22 cellular contexts compared by ENCODE assay signal in the genomic region with DNA sequence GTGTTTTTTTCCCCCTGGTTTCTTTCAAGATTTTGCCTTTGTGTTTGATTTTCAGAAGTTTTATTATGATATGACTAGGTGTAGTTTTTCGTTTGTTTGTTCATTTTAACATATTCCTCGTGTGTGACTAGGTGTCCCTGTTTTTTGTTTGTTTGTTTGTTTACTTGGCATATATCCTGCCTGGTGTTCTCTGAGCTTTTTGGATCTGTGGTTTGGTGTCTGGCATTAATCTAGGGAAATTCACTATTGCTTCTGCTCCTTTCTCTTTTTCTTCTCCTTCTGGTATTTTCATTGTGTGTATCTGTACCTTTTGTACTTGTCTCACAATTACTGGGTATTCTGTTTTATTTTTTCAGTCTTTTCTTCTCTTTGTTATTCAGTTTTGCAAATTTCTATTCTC. TPM values are rescaled to one million over a fixed set of nuclear protein-coding genes. Genes with fewer than 3 reads are reported as not detected.
A peak's percentile ranks its signal among the peaks of the same experiment; 100 is the strongest.
DNase-seq lines count a peak whose midpoint lies in the region; ATAC-seq, FAIRE-seq and TF ChIP-seq lines count a peak whose summit lies in the region.
"Had no signal": no experiment of that assay in that cellular context is flagged by ENCODE, and none has a peak within 500 bp of the region (broad histone marks: within the 10 kb centered on the region; RNA-seq: fewer than 3 reads in every experiment).

No MANE protein-coding gene starts in this region.

- peaks cover 8% of the 10 kb centered on the region for H3K9me3 Mint-ChIP-seq in activated CD8-positive, alpha-beta memory T cell treated with anti-CD3 and anti-CD28 coated beads, Interleukin-2, amount 10 ng/mL, durations not matched to agents 7 days and 5 days (ENCODE audit: low read depth)
- no peaks in the 10 kb centered on the region for H3K9me3 Mint-ChIP-seq in activated B cell treated with CpG ODN at 0.5 μM for 24 hours
- H3K9me3 Mint-ChIP-seq in naive B cell = peaks cover 0 to 7% (median 3%) of the 10 kb centered on the region in 7 donors

- TF ChIP-seq CTCF in activated B cell treated with CpG ODN at 0.5 μM for 24 hours (IDR thresholded peaks at IDR 0.05) (no peak), upper lobe of right lung (IDR thresholded peaks at IDR 0.05) (no peak), SK-N-SH (IDR thresholded peaks at IDR 0.05) (no peak)

- POLR2A ChIA-PET in activated B cell treated with CpG ODN at 0.5 μM for 24 hours (lab: Charles Lee) (interaction anchor here (0.6 to 10.0 kb wide), 8 partner anchors 11 to 186 kb away, joined by 5 to 206 read pairs (median 9); a partner anchor contains a TSS), SK-N-SH (lab: Yijun Ruan, JAX) (no interaction called here)

- no peaks in the 10 kb centered on the region for H3K27me3 ChIP-seq in upper lobe of right lung
- H3K27me3 ChIP-seq in SK-N-SH (ENCODE audit: insufficient read depth) = no peaks in the 10 kb centered on the region
- H3K27me3 ChIP-seq: BE2C, neutrophil had no signal

- no peak overlapping the region for H3K4me2 ChIP-seq in SK-N-SH

- TF ChIP-seq EP300 in SK-N-SH (IDR thresholded peaks at IDR 0.05; ENCODE audit: borderline replicate concordance in 1 of 2, low read depth in 1 of 2, low read length in 1 of 2) = no peak

- H3K79me2 ChIP-seq in SK-N-SH (ENCODE audit: insufficient read depth) = no peaks in the 10 kb centered on the region

- H3K36me3 ChIP-seq in upper lobe of right lung (no peaks in the 10 kb centered on the region), SK-N-SH (replicated peaks in 1 of 2; ENCODE audit: control insufficient read depth in 1 of 2, insufficient read depth in 2 of 2, low read length in 1 of 2) (no peaks in the 10 kb centered on the region)
- H3K36me3 ChIP-seq: BE2C, neutrophil had no signal

- peak; percentile 54 for FAIRE-seq in GM19239 (lab: Jason Lieb, UNC)
- FAIRE-seq: RCC 7860 had no signal

- no peaks in the 10 kb centered on the region for H3K9me2 ChIP-seq in SK-N-SH

- ATAC-seq in activated CD8-positive, alpha-beta memory T cell treated with anti-CD3 and anti-CD28 coated beads, Interleukin-2, amount 10 ng/mL, durations not matched to agents 7 days and 5 days = no peak
- ATAC-seq in activated B cell treated with CpG ODN at 0.5 μM for 24 hours (ENCODE audit: low read depth) = no peak
- ATAC-seq in naive B cell (ENCODE audit: low read depth in 2 of 2) = no peak
- no peak for ATAC-seq in upper lobe of right lung
- ATAC-seq: psoas muscle had no signal

- H3K27me3 Mint-ChIP-seq in activated CD8-positive, alpha-beta memory T cell treated with anti-CD3 and anti-CD28 coated beads, Interleukin-2, amount 10 ng/mL, durations not matched to agents 7 days and 5 days = no peaks in the 10 kb centered on the region
- H3K27me3 Mint-ChIP-seq in activated B cell treated with CpG ODN at 0.5 μM for 24 hours (no peaks in the 10 kb centered on the region), naive B cell (no peaks in the 10 kb centered on the region)

- H3K36me3 Mint-ChIP-seq in activated CD8-positive, alpha-beta memory T cell treated with anti-CD3 and anti-CD28 coated beads, Interleukin-2, amount 10 ng/mL, durations not matched to agents 7 days and 5 days = peaks cover 22% of the 10 kb centered on the region
- H3K36me3 Mint-ChIP-seq in activated B cell treated with CpG ODN at 0.5 μM for 24 hours (ENCODE audit: low read depth) (no peaks in the 10 kb centered on the region), naive B cell (peaks cover 5 to 11% of the 10 kb centered on the region in 2 donors)

- H3K27ac ChIP-seq in upper lobe of right lung (no peak overlapping the region), SK-N-SH (ENCODE audit: low read depth in 2 of 2, low read length in 1 of 2) (no peak overlapping the region)
- H3K27ac ChIP-seq: epithelial cell of prostate, neutrophil, psoas muscle, VCaP had no signal

- CTCF ChIA-PET in activated CD8-positive, alpha-beta memory T cell treated with anti-CD3 and anti-CD28 coated beads, Interleukin-2, amount 10 ng/mL, durations not matched to agents 7 days and 5 days (lab: Charles Lee) = interaction anchor here (0.6 kb wide), 1 partner anchor 23 kb away, joined by 3 read pairs; no protein-coding TSS in a partner anchor
- CTCF ChIA-PET in activated B cell treated with CpG ODN at 0.5 μM for 24 hours (lab: Charles Lee) = interaction anchor here (1.0 kb wide), 1 partner anchor 16 kb away, joined by 3 read pairs; no protein-coding TSS in a partner anchor
- CTCF ChIA-PET in SK-N-SH (lab: Yijun Ruan, JAX) = no interaction called here

- no peak for DNase-seq in activated CD8-positive, alpha-beta memory T cell treated with anti-CD3 and anti-CD28 coated beads, Interleukin-2, amount 10 ng/mL, durations not matched to agents 7 days and 5 days
- no peak for DNase-seq in activated CD8-positive, alpha-beta memory T cell treated with anti-CD3 and anti-CD28 coated beads, Interleukin-2, amount 50 U/mL, for 48 hours
- DNase-seq in GM19239 (ENCODE audit: insufficient read length, low spot score) (no peak), activated B cell treated with CpG ODN at 0.5 μM for 24 hours (no peak), naive B cell (no peak), upper lobe of right lung (no peak), midbrain (lab: John Stamatoyannopoulos, UW) (no peak), SK-N-SH (no peak)
- DNase-seq: activated CD8-positive, alpha-beta memory T cell treated with anti-CD3 and anti-CD28 coated beads for 24 hours; BE2C; COR-L47; DMS79; kidney glomerular epithelial cell; NCI-H146; NCI-H2171; NCI-H524; psoas muscle; substantia nigra had no signal

- H3K4me3 ChIP-seq in upper lobe of right lung = no peak overlapping the region
- H3K4me3 ChIP-seq in SK-N-SH (ENCODE audit: low read depth in 2 of 2, low read length in 1 of 2) = no peak overlapping the region
- H3K4me3 ChIP-seq: psoas muscle had no signal

- H3K9me3 ChIP-seq in upper lobe of right lung (no peaks in the 10 kb centered on the region), SK-N-SH (no peaks in the 10 kb centered on the region)
- H3K9me3 ChIP-seq: BE2C, neutrophil, psoas muscle had no signal

- H3K4me1 ChIP-seq in upper lobe of right lung = peaks cover 10% of the 10 kb centered on the region
- peaks cover 0 to 2% of the 10 kb centered on the region in 2 experiments; a peak in 1 of 4 replicates for H3K4me1 ChIP-seq in SK-N-SH (ENCODE audit: control insufficient read depth in 1 of 2, insufficient read depth in 2 of 2, low read depth in 1 of 2, low read length in 1 of 2)
- H3K4me1 ChIP-seq: BE2C, psoas muscle had no signal

- intact Hi-C loops in activated B cell treated with CpG ODN at 0.5 μM for 24 hours (cut with micrococcal nuclease) (loop anchor here (1.0 to 2.0 kb wide), 4 partner anchors 9 to 59 kb away; no protein-coding TSS in a partner anchor), upper lobe of right lung (cut with DNase I) (no loop called here)

- H3K9ac ChIP-seq in SK-N-SH = no peak overlapping the region

- no peaks in the 10 kb centered on the region for H4K20me1 ChIP-seq in SK-N-SH (ENCODE audit: insufficient read depth)

- H3K4me1 Mint-ChIP-seq in activated CD8-positive, alpha-beta memory T cell treated with anti-CD3 and anti-CD28 coated beads, Interleukin-2, amount 10 ng/mL, durations not matched to agents 7 days and 5 days = peaks cover 57% of the 10 kb centered on the region
- H3K4me1 Mint-ChIP-seq in activated B cell treated with CpG ODN at 0.5 μM for 24 hours = peaks cover 63% of the 10 kb centered on the region
- peaks cover 45 to 68% (median 65%) of the 10 kb centered on the region in 3 donors for H3K4me1 Mint-ChIP-seq in naive B cell

- no peak for TF ChIP-seq RAD21 in SK-N-SH (IDR thresholded peaks at IDR 0.05; ENCODE audit: low read length)

- WGBS in SK-N-SH (ENCODE audit: low lambda C conversion rate) = 78% methylated on average over 2 of the region's 2 CpGs

- H2AFZ ChIP-seq in SK-N-SH (ENCODE audit: low read depth) = no peak overlapping the region

- peaks cover 13% of the 10 kb centered on the region for H3F3A ChIP-seq in SK-N-SH (replicated peaks; ENCODE audit: insufficient read depth)

- peak overlapping the region; percentile 72 for H3K27ac Mint-ChIP-seq in activated CD8-positive, alpha-beta memory T cell treated with anti-CD3 and anti-CD28 coated beads, Interleukin-2, amount 10 ng/mL, durations not matched to agents 7 days and 5 days
- H3K27ac Mint-ChIP-seq in activated B cell treated with CpG ODN at 0.5 μM for 24 hours = peak overlapping the region; percentile 93
- peak overlapping the region; percentile 97 to 100 (median 98) for H3K27ac Mint-ChIP-seq in naive B cell

- H3K4me3 Mint-ChIP-seq in activated CD8-positive, alpha-beta memory T cell treated with anti-CD3 and anti-CD28 coated beads, Interleukin-2, amount 10 ng/mL, durations not matched to agents 7 days and 5 days = no peak overlapping the region
- peak overlapping the region; percentile 71 for H3K4me3 Mint-ChIP-seq in activated B cell treated with CpG ODN at 0.5 μM for 24 hours
- H3K4me3 Mint-ChIP-seq in naive B cell = peak overlapping the region; percentile 77 to 91 (median 84)

TF ChIP-seq in SK-N-SH, 30 proteins besides CTCF, POLR2A, EP300 and RAD21 (continues in another document):
- TF ChIP-seq RCOR1 (IDR thresholded peaks at IDR 0.05; ENCODE audit: low read length) (no peak), FOSL2 (IDR thresholded peaks at IDR 0.05; ENCODE audit: borderline replicate concordance, low read depth) (no peak), SIN3A (IDR thresholded peaks at IDR 0.05; ENCODE audit: borderline replicate concordance, low read depth, low read length) (no peak)
- TF ChIP-seq, protein P1, sequence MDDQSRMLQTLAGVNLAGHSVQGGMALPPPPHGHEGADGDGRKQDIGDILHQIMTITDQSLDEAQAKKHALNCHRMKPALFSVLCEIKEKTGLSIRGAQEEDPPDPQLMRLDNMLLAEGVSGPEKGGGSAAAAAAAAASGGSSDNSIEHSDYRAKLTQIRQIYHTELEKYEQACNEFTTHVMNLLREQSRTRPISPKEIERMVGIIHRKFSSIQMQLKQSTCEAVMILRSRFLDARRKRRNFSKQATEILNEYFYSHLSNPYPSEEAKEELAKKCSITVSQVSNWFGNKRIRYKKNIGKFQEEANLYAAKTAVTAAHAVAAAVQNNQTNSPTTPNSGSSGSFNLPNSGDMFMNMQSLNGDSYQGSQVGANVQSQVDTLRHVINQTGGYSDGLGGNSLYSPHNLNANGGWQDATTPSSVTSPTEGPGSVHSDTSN (IDR thresholded peaks at IDR 0.05) = no peak

RNA-seq across cellular contexts. Expression of a gene that starts 16.2 kb away (rescaled TPM):
- 100 to 1,000 TPM; 219 to 341 TPM for total RNA-seq in activated CD8-positive, alpha-beta memory T cell treated with anti-CD3 and anti-CD28 coated beads, Interleukin-2, amount 10 ng/mL, durations not matched to agents 7 days and 5 days
- total RNA-seq in activated B cell treated with CpG ODN at 0.5 μM for 24 hours = 115 and 136 TPM in 2 replicates
- polyA plus RNA-seq in naive B cell (ENCODE audit: low read depth in 6 of 6) = 10 to 100 TPM in 5 of 6 donors, 1 to 10 TPM in 1; 6.3 to 75.5 (median 43.4) TPM
- 10.6 TPM for total RNA-seq in upper lobe of right lung
- polyA plus RNA-seq in SK-N-SH (2012; rRNA removed) = 43.1 and 46.9 TPM in 2 replicates
- polyA plus RNA-seq in SK-N-SH (2012; cell fraction: cytosol; rRNA removed) = 33.7 and 41.3 TPM in 2 replicates
- 61.7 and 79.6 TPM in 2 replicates for polyA plus RNA-seq in SK-N-SH (2012; cell fraction: nucleus; rRNA removed)

Comparison
In these comparisons a context has a peak if more than half of its experiments do, and no peak if none do; other contexts are left out.
1. RNA of a gene that starts 16.2 kb away (total RNA-seq): 219 to 341 TPM in activated CD8-positive, alpha-beta memory T cell treated with anti-CD3 and anti-CD28 coated beads, Interleukin-2, amount 10 ng/mL, durations not matched to agents 7 days and 5 days and 115 to 136 TPM in activated B cell treated with CpG ODN at 0.5 μM for 24 hours; 10.6 TPM in upper lobe of right lung (single experiment); every median in the first group is over 10 times any median in the second.
2. Peak in every context shown above with its lines, with median percentiles within 50 percentile points of each other: H3K27ac Mint-ChIP-seq.